Comparison of ENCODE assay signal across 19 cellular contexts in the genomic region with DNA sequence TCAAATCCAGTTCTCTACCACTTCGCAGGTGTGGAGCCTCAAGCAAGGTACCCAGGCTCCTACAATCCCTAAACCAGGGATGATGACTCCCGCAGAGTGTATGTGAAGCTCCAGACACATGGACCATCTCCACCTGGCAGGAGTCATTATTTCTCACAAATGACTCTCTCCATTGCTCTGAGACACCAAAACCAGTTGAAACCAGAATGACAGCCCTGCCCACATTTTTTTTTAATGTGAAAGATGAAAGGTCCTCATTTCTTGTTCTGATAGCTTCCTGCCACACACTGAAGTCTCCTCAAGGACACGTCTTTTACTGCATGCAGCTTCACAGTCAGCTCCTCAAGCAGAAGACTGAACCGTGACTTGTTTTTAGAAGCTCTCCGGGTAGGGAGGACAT.
A peak's percentile ranks its signal among the peaks of the same experiment; 100 is the strongest.
DNase-seq lines count a peak whose midpoint lies in the region; ATAC-seq lines count a peak whose summit lies in the region.
"Had no signal": no experiment of that assay in that cellular context is flagged by ENCODE, and none has a peak within 500 bp of the region (broad histone marks: within the 10 kb centered on the region; RNA-seq: fewer than 3 reads in every experiment).

No MANE protein-coding gene starts in this region.

- POLR2A ChIA-PET in CD4-positive, alpha-beta memory T cell (lab: Charles Lee; ENCODE audit: partially characterized antibody): interaction anchor here (1.0 to 5.4 kb wide), 22 partner anchors 8 to 570 kb away, joined by 3 to 31 read pairs (median 6); a partner anchor contains a TSS

- H3K27me3 ChIP-seq in CD4-positive, alpha-beta memory T cell (ENCODE audit: insufficient read depth, low read length): no peaks in the 10 kb centered on the region
- H3K27me3 ChIP-seq: ascending aorta, BE2C, esophagus muscularis mucosa, neutrophil, sigmoid colon, stomach had no signal

- H3K4me1 ChIP-seq in CD4-positive, alpha-beta memory T cell (ENCODE audit: insufficient read depth, low read length): peaks cover 50% of the 10 kb centered on the region
- H3K4me1 ChIP-seq: BE2C had no signal

- H3K4me3 ChIP-seq in CD4-positive, alpha-beta memory T cell (ENCODE audit: low read length in 2 of 2): peak overlapping the region in 1 of 2 donors; percentile 49
- H3K4me3 ChIP-seq: ascending aorta, esophagus muscularis mucosa, sigmoid colon, stomach had no signal

- DNase-seq in CD1c-positive myeloid dendritic cell (ENCODE audit: extremely low spot score) (peak; percentile 25), ureter (ENCODE audit: low spot score) (no peak), NCI-H526 treated with DMSO at 0.1 percent for 48 hours (lab: John Stamatoyannopoulos, UW) (no peak)
- peak; percentile 72 to 77 (median 75) for DNase-seq in CD4-positive, alpha-beta memory T cell
- DNase-seq in T-helper 2 cell treated with Interferon-gamma antibody and Interleukin-4, amounts not matched to agents 5 μg/mL and 100 μg/mL, for 36 hours (ENCODE audit: low spot score): peak; percentile 28
- no peak for DNase-seq in central memory CD8-positive, alpha-beta T cell (ENCODE audit: low spot score in 2 of 2)
- DNase-seq: BE2C, cortex of kidney, DMS79, glutamatergic neuron, mesendoderm, sigmoid colon, stomach, T1000 had no signal

- peak; percentile 47 for ATAC-seq in central memory CD8-positive, alpha-beta T cell (replicated peaks; ENCODE audit: extremely low read depth, poor library complexity, severe bottlenecking)
- ATAC-seq in HG03439 (IDR thresholded peaks at IDR 0.05; ENCODE audit: unreplicated experiment) (no peak), HG03097 (IDR thresholded peaks at IDR 0.05; ENCODE audit: low FRiP score, unreplicated experiment) (no peak)

- peak overlapping the region; percentile 85 to 94 (median 91) for H3K27ac Mint-ChIP-seq in CD4-positive, alpha-beta memory T cell
- H3K27ac Mint-ChIP-seq in T-helper 2 cell treated with Interferon-gamma antibody and Interleukin-4, amounts not matched to agents 5 μg/mL and 100 μg/mL, for 36 hours: peak overlapping the region; percentile 77
- H3K27ac Mint-ChIP-seq in central memory CD8-positive, alpha-beta T cell (ENCODE audit: low read depth): peak overlapping the region; percentile 70

- no peaks in the 10 kb centered on the region for H3K36me3 ChIP-seq in CD4-positive, alpha-beta memory T cell (ENCODE audit: insufficient read depth, low read length)
- H3K36me3 ChIP-seq: ascending aorta, BE2C, esophagus muscularis mucosa, neutrophil, sigmoid colon, stomach had no signal

- H3K36me3 Mint-ChIP-seq in CD4-positive, alpha-beta memory T cell: peaks cover 0 to 6% of the 10 kb centered on the region in 2 donors
- H3K36me3 Mint-ChIP-seq in T-helper 2 cell treated with Interferon-gamma antibody and Interleukin-4, amounts not matched to agents 5 μg/mL and 100 μg/mL, for 36 hours (ENCODE audit: low read depth): peaks cover 2% of the 10 kb centered on the region
- peaks cover 7% of the 10 kb centered on the region for H3K36me3 Mint-ChIP-seq in central memory CD8-positive, alpha-beta T cell (ENCODE audit: insufficient read depth)

- peaks cover 31 to 63% (median 44%) of the 10 kb centered on the region in 4 donors for H3K4me1 Mint-ChIP-seq in CD4-positive, alpha-beta memory T cell
- peaks cover 49% of the 10 kb centered on the region for H3K4me1 Mint-ChIP-seq in T-helper 2 cell treated with Interferon-gamma antibody and Interleukin-4, amounts not matched to agents 5 μg/mL and 100 μg/mL, for 36 hours (ENCODE audit: low read depth)
- H3K4me1 Mint-ChIP-seq in central memory CD8-positive, alpha-beta T cell: peaks cover 40% of the 10 kb centered on the region

- no peaks in the 10 kb centered on the region for H3K27me3 Mint-ChIP-seq in CD4-positive, alpha-beta memory T cell
- H3K27me3 Mint-ChIP-seq in T-helper 2 cell treated with Interferon-gamma antibody and Interleukin-4, amounts not matched to agents 5 μg/mL and 100 μg/mL, for 36 hours (ENCODE audit: low read depth): no peaks in the 10 kb centered on the region
- no peaks in the 10 kb centered on the region for H3K27me3 Mint-ChIP-seq in central memory CD8-positive, alpha-beta T cell

- peak overlapping the region; percentile 62 for H3K27ac ChIP-seq in CD4-positive, alpha-beta memory T cell (ENCODE audit: low read depth, low read length)
- H3K27ac ChIP-seq: ascending aorta, esophagus muscularis mucosa, neutrophil, sigmoid colon, stomach had no signal

- peak overlapping the region; percentile 67 to 79 (median 74) for H3K4me3 Mint-ChIP-seq in CD4-positive, alpha-beta memory T cell
- peak overlapping the region; percentile 44 for H3K4me3 Mint-ChIP-seq in T-helper 2 cell treated with Interferon-gamma antibody and Interleukin-4, amounts not matched to agents 5 μg/mL and 100 μg/mL, for 36 hours
- peak overlapping the region; percentile 58 for H3K4me3 Mint-ChIP-seq in central memory CD8-positive, alpha-beta T cell

- no peaks in the 10 kb centered on the region for H3K9me3 ChIP-seq in CD4-positive, alpha-beta memory T cell (ENCODE audit: control insufficient read depth in 1 of 2, low read length in 2 of 2)
- H3K9me3 ChIP-seq: ascending aorta, BE2C, esophagus muscularis mucosa, neutrophil, sigmoid colon, stomach had no signal

- CTCF ChIA-PET in CD4-positive, alpha-beta memory T cell (lab: Charles Lee; ENCODE audit: partially characterized antibody): interaction anchor here (0.7 to 19.1 kb wide), 20 partner anchors 8 to 338 kb away, joined by 3 to 428 read pairs (median 6); a partner anchor contains a TSS

- H3K9me3 Mint-ChIP-seq in CD4-positive, alpha-beta memory T cell: no peaks in the 10 kb centered on the region
- H3K9me3 Mint-ChIP-seq in T-helper 2 cell treated with Interferon-gamma antibody and Interleukin-4, amounts not matched to agents 5 μg/mL and 100 μg/mL, for 36 hours: no peaks in the 10 kb centered on the region
- H3K9me3 Mint-ChIP-seq in central memory CD8-positive, alpha-beta T cell: no peaks in the 10 kb centered on the region

- intact Hi-C loops in CD4-positive, alpha-beta memory T cell (cut with micrococcal nuclease): loop anchor here (1.0 kb wide), 2 partner anchors 134 to 430 kb away; no protein-coding TSS in a partner anchor

Comparison
In these comparisons a context has a peak if more than half of its experiments do, and no peak if none do; other contexts are left out.
1. DNase-seq: peak in CD1c-positive myeloid dendritic cell (single experiment), CD4-positive, alpha-beta memory T cell (5 of 5) and T-helper 2 cell treated with Interferon-gamma antibody and Interleukin-4, amounts not matched to agents 5 μg/mL and 100 μg/mL, for 36 hours (single experiment); none in central memory CD8-positive, alpha-beta T cell (0 of 2), ureter (single experiment) and NCI-H526 treated with DMSO at 0.1 percent for 48 hours (single experiment).
2. Peak in every context shown above with its lines, with median percentiles within 50 percentile points of each other: H3K27ac Mint-ChIP-seq and H3K4me3 Mint-ChIP-seq.